In genomic region chr1:207891148-207891547, GRCh38 we compare ENCODE assay signal across 11 cellular contexts. TPM values are rescaled to one million over a fixed set of nuclear protein-coding genes. Genes with fewer than 3 reads are reported as not detected.
DNase-seq lines count a peak whose midpoint lies in the region; ATAC-seq, FAIRE-seq and TF ChIP-seq lines count a peak whose summit lies in the region.
"Had no signal": no experiment of that assay in that cellular context is flagged by ENCODE, and none has a peak within 500 bp of the region (broad histone marks: within the 10 kb centered on the region; RNA-seq: fewer than 3 reads in every experiment).

No MANE protein-coding gene starts in this region.

- H3K4me3 ChIP-seq in breast epithelium (no peak overlapping the region), lung (no peak overlapping the region), testis (no peak overlapping the region), Caco-2 (ENCODE audit: low read depth, low read length) (no peak overlapping the region)
- H3K4me3 ChIP-seq: hepatocyte had no signal

- H3K27me3 ChIP-seq in breast epithelium (no peaks in the 10 kb centered on the region), lung (ENCODE audit: control insufficient read depth, insufficient read depth) (no peaks in the 10 kb centered on the region), testis (no peaks in the 10 kb centered on the region), Caco-2 (replicated peaks; ENCODE audit: control insufficient read depth, insufficient read depth, low read length) (no peaks in the 10 kb centered on the region)

- TF ChIP-seq POLR2A in breast epithelium (IDR thresholded peaks at IDR 0.05) (no peak), testis (IDR thresholded peaks at IDR 0.05) (no peak)

- no peak for DNase-seq in HTR-8/SVneo (ENCODE audit: insufficient read length, low spot score)
- DNase-seq in breast epithelium (ENCODE audit: low spot score in 2 of 2), result no peak
- DNase-seq in lung (ENCODE audit: low spot score), result no peak
- no peak for DNase-seq in testis
- DNase-seq in effector CD4-positive, alpha-beta T cell, result no peak
- DNase-seq in effector memory CD8-positive, alpha-beta T cell, result no peak
- DNase-seq in Caco-2, result no peak
- no peak for DNase-seq in G401 (ENCODE audit: low spot score)

- H3K4me3 Mint-ChIP-seq in effector memory CD8-positive, alpha-beta T cell, result no peak overlapping the region
- no peak overlapping the region for H3K4me3 Mint-ChIP-seq in Caco-2 (ENCODE audit: unreplicated experiment)

- peaks cover 0 to 2% of the 10 kb centered on the region in 2 donors for H3K4me1 Mint-ChIP-seq in effector memory CD8-positive, alpha-beta T cell (ENCODE audit: low read depth in 2 of 2)
- no peaks in the 10 kb centered on the region for H3K4me1 Mint-ChIP-seq in Caco-2 (ENCODE audit: low read depth, unreplicated experiment)

- no peaks in the 10 kb centered on the region for H3K36me3 Mint-ChIP-seq in effector memory CD8-positive, alpha-beta T cell (ENCODE audit: insufficient read depth)
- no peaks in the 10 kb centered on the region for H3K36me3 Mint-ChIP-seq in Caco-2 (ENCODE audit: insufficient read depth, unreplicated experiment)

- in situ Hi-C loops in G401 (cut with HindIII; ENCODE audit: low sequenced_read_pairs), result no loop called here

- H3K9me3 Mint-ChIP-seq in effector memory CD8-positive, alpha-beta T cell, result no peaks in the 10 kb centered on the region
- no peaks in the 10 kb centered on the region for H3K9me3 Mint-ChIP-seq in Caco-2 (ENCODE audit: unreplicated experiment)

- FAIRE-seq in HTR-8/SVneo (lab: Jason Lieb, UNC), result peak; percentile 82
- FAIRE-seq: H1 had no signal

- no peak overlapping the region for H3K27ac Mint-ChIP-seq in effector memory CD8-positive, alpha-beta T cell
- H3K27ac Mint-ChIP-seq in Caco-2 (ENCODE audit: unreplicated experiment), result no peak overlapping the region

- POLR2A ChIA-PET in Caco-2 (lab: Charles Lee), result no interaction called here

- no peak for TF ChIP-seq CTCF in breast epithelium (IDR thresholded peaks at IDR 0.05)
- no peak for TF ChIP-seq CTCF in lung (IDR thresholded peaks at IDR 0.05; ENCODE audit: control extremely low read depth, extremely low read depth)
- no peak for TF ChIP-seq CTCF in testis (IDR thresholded peaks at IDR 0.05)
- TF ChIP-seq CTCF in Caco-2 (IDR thresholded peaks at IDR 0.05; ENCODE audit: insufficient read depth in 1 of 2, low read depth in 1 of 2, low read length in 1 of 2, severe bottlenecking in 1 of 2, unreplicated experiment in 1 of 2), result no peak

- H3K9me3 ChIP-seq in breast epithelium, result no peaks in the 10 kb centered on the region
- H3K9me3 ChIP-seq in lung (ENCODE audit: control insufficient read depth in 2 of 2, insufficient read depth in 1 of 2, low read length in 1 of 2), result no peaks in the 10 kb centered on the region
- H3K9me3 ChIP-seq in testis, result no peaks in the 10 kb centered on the region
- no peaks in the 10 kb centered on the region for H3K9me3 ChIP-seq in Caco-2

- peaks cover 0 to 22% of the 10 kb centered on the region in 2 donors for H3K4me1 ChIP-seq in breast epithelium
- H3K4me1 ChIP-seq in lung (ENCODE audit: control insufficient read depth in 2 of 2, insufficient read depth in 2 of 2, low read length in 2 of 2), result peaks cover 11 to 23% of the 10 kb centered on the region in 2 donors
- H3K4me1 ChIP-seq in testis, result peaks cover 30% of the 10 kb centered on the region
- H3K4me1 ChIP-seq in Caco-2, result 0 out of 2 replicates have a peak, but pooled peaks cover 5% of the 10 kb centered on the region

- WGBS in lung, 2 donors, result 81 to 87% methylated on average over 6 of the region's 6 CpGs
- WGBS in testis, 2 donors, result 83 to 92% methylated on average over 6 of the region's 6 CpGs

- ATAC-seq in lung (ENCODE audit: insufficient read depth, low FRiP score), result no peak
- no peak for ATAC-seq in effector memory CD8-positive, alpha-beta T cell (replicated peaks)
- ATAC-seq: activated CD4-positive, CD25-positive, alpha-beta regulatory T cell treated with anti-CD3 and anti-CD28 coated beads, Interleukin-2, amount 50 U/mL, for 24 hours had no signal

- H3K27me3 Mint-ChIP-seq in effector memory CD8-positive, alpha-beta T cell, result peaks cover 0 to 13% of the 10 kb centered on the region in 2 donors
- no peaks in the 10 kb centered on the region for H3K27me3 Mint-ChIP-seq in Caco-2 (ENCODE audit: insufficient read depth, unreplicated experiment)

- no TSS peak for BruUV-seq in Caco-2 (replicated peaks; lab: Mats Ljungman, UMichigan)

- peak overlapping the region; percentile 84 to 90 for H3K27ac ChIP-seq in breast epithelium
- H3K27ac ChIP-seq in lung (ENCODE audit: low read depth in 1 of 2, low read length in 1 of 2), result peak overlapping the region; percentile 79 to 88
- peak overlapping the region; percentile 26 to 53 for H3K27ac ChIP-seq in testis
- H3K27ac ChIP-seq: hepatocyte had no signal

- intact Hi-C loops in breast epithelium (cut with DNase I; ENCODE audit: low total_unique reads) (no loop called here), testis (cut with DNase I; ENCODE audit: low total_unique reads) (no loop called here), Caco-2 (cut with micrococcal nuclease; ENCODE audit: unreplicated experiment) (no loop called here)

- CTCF ChIA-PET in Caco-2 (lab: Charles Lee), result interaction anchor here (1.4 kb wide), 1 partner anchor 22 kb away, joined by 4 read pairs; no protein-coding TSS in a partner anchor

- H3K36me3 ChIP-seq in breast epithelium (no peaks in the 10 kb centered on the region), lung (ENCODE audit: control insufficient read depth in 2 of 2, insufficient read depth in 2 of 2, low read length in 2 of 2) (no peaks in the 10 kb centered on the region), testis (ENCODE audit: low read depth, missing control alignments) (no peaks in the 10 kb centered on the region), Caco-2 (ENCODE audit: control insufficient read depth, insufficient read depth, low read length) (no peaks in the 10 kb centered on the region)

RNA-seq across cellular contexts. Expression of gene CD34, which starts 19.8 kb away (rescaled TPM):
- total RNA-seq in breast epithelium (10 to 100 TPM; 15.7 to 80.6 (median 22.2) TPM), lung (10 to 100 TPM; 44.8 to 81.9 TPM), testis (10 to 100 TPM; 28.3 to 32.5 TPM), Caco-2 (2022) (not detected in 2 replicates)
- polyA plus RNA-seq in lung (10 to 100 TPM; 23.6 to 29.3 TPM), testis (ENCODE audit: insufficient read depth, low read depth, low replicate concordance) (70.7 TPM)
- total RNA-seq in G401 (2014; rRNA removed; shearing (Covaris generic)), result not detected in 2 replicates

Comparison
In these comparisons a context has a peak if more than half of its experiments do, and no peak if none do; other contexts are left out.
1. RNA of gene CD34, which starts 19.8 kb away (total RNA-seq): 44.8 to 81.9 TPM in lung, 28.3 to 32.5 TPM in testis and 15.7 to 80.6 TPM in breast epithelium; not detected in Caco-2 and not detected in G401; every median in the first group is over 10 times any median in the second.
2. Peak in every context shown above with its lines, with median percentiles within 50 percentile points of each other: H3K27ac ChIP-seq.